In genomic region chrX:49171752-49172279, GRCh38 we compare ENCODE assay signal across 8 cellular contexts. TPM values are rescaled to one million over a fixed set of nuclear protein-coding genes. Genes with fewer than 3 reads are reported as not detected.
DNase-seq lines count a peak whose midpoint lies in the region; ATAC-seq, FAIRE-seq and TF ChIP-seq lines count a peak whose summit lies in the region.

PLP2 (plus strand) TSS chrX:49171898; CDS start chrX:49172001, 103 bp downstream.

- dilution Hi-C loops in endothelial cell of umbilical vein (cut with MboI; ENCODE audit: extremely low pct_ligation_motif_present, low sequenced_read_pairs): no loop called here

- DNase-seq in ELF-1 (ENCODE audit: low read depth, low spot score) (peak; percentile 58), HAP-1 (ENCODE audit: low spot score in 2 of 2) (peak; percentile 42 to 85), NCI-H2227 (lab: John Stamatoyannopoulos, UW; ENCODE audit: unreplicated experiment) (peak; percentile 77), endothelial cell of umbilical vein (ENCODE audit: low read depth, low spot score) (peak; percentile 31), naive B cell (peak; percentile 42), NCI-H2196 (lab: John Stamatoyannopoulos, UW; ENCODE audit: unreplicated experiment) (no peak)
- DNase-seq in activated CD8-positive, alpha-beta memory T cell treated with anti-CD3 and anti-CD28 coated beads, Interleukin-2, amount 10 ng/mL, durations not matched to agents 7 days and 5 days: peak; percentile 60

- H3K9me3 Mint-ChIP-seq in activated CD8-positive, alpha-beta memory T cell treated with anti-CD3 and anti-CD28 coated beads, Interleukin-2, amount 10 ng/mL, durations not matched to agents 7 days and 5 days (ENCODE audit: low read depth): no peaks in the 10 kb centered on the region
- H3K9me3 Mint-ChIP-seq in naive B cell: peaks cover 0 to 5% (median 0%) of the 10 kb centered on the region in 7 donors

- peaks cover 25% of the 10 kb centered on the region for H3K79me2 ChIP-seq in endothelial cell of umbilical vein (ENCODE audit: control insufficient read depth, insufficient read depth, low read length)

- peak within 1 kb of the TSS; percentile 79 for H3K4me2 ChIP-seq in endothelial cell of umbilical vein (ENCODE audit: insufficient read depth, low read length)

- ATAC-seq in activated CD8-positive, alpha-beta memory T cell treated with anti-CD3 and anti-CD28 coated beads, Interleukin-2, amount 10 ng/mL, durations not matched to agents 7 days and 5 days: peak; percentile 37
- ATAC-seq in naive B cell (ENCODE audit: low read depth in 2 of 2): peak; percentile 22 to 24

- H3K36me3 ChIP-seq in HAP-1 (replicated peaks) (peaks cover 37% of the 10 kb centered on the region), endothelial cell of umbilical vein (ENCODE audit: control insufficient read depth in 2 of 2, extremely low read depth in 1 of 2, insufficient read depth in 2 of 2, low read length in 2 of 2) (no peaks in the 10 kb centered on the region), subcutaneous abdominal adipose tissue (ENCODE audit: control insufficient read depth in 5 of 5, insufficient read depth in 5 of 5, low read length in 5 of 5) (peaks cover 0 to 14% (median 4%) of the 10 kb centered on the region in 5 donors)

- CTCF ChIA-PET in activated CD8-positive, alpha-beta memory T cell treated with anti-CD3 and anti-CD28 coated beads, Interleukin-2, amount 10 ng/mL, durations not matched to agents 7 days and 5 days (lab: Charles Lee): interaction anchor here (0.7 to 1.5 kb wide), 4 partner anchors 8 to 21 kb away, joined by 3 to 6 read pairs (median 4); no protein-coding TSS in a partner anchor
- CTCF ChIA-PET in endothelial cell of umbilical vein (lab: Charles Lee): interaction anchor here (1.0 to 1.5 kb wide), 4 partner anchors 12 to 30 kb away, joined by 4 read pairs; no protein-coding TSS in a partner anchor

- H3K9me1 ChIP-seq in endothelial cell of umbilical vein (replicated peaks; ENCODE audit: control insufficient read depth, extremely low read depth, insufficient read depth, low read length): no peaks in the 10 kb centered on the region

- no peaks in the 10 kb centered on the region for H3K27me3 ChIP-seq in HAP-1 (ENCODE audit: low read depth)
- H3K27me3 ChIP-seq in endothelial cell of umbilical vein (ENCODE audit: control insufficient read depth in 2 of 2, insufficient read depth in 2 of 2, low read length in 2 of 2): no peaks in the 10 kb centered on the region
- H3K27me3 ChIP-seq in subcutaneous abdominal adipose tissue (ENCODE audit: control insufficient read depth in 5 of 5, insufficient read depth in 4 of 5, low read length in 5 of 5): peaks cover 0 to 2% (median 0%) of the 10 kb centered on the region in 5 donors

- peaks cover 15% of the 10 kb centered on the region for H3K36me3 Mint-ChIP-seq in activated CD8-positive, alpha-beta memory T cell treated with anti-CD3 and anti-CD28 coated beads, Interleukin-2, amount 10 ng/mL, durations not matched to agents 7 days and 5 days
- peaks cover 0 to 25% of the 10 kb centered on the region in 2 donors for H3K36me3 Mint-ChIP-seq in naive B cell

- H3K27ac Mint-ChIP-seq in activated CD8-positive, alpha-beta memory T cell treated with anti-CD3 and anti-CD28 coated beads, Interleukin-2, amount 10 ng/mL, durations not matched to agents 7 days and 5 days: peak within 1 kb of the TSS; percentile 91
- H3K27ac Mint-ChIP-seq in naive B cell: peak within 1 kb of the TSS; percentile 84 to 95 (median 92)

- H3K4me1 Mint-ChIP-seq in activated CD8-positive, alpha-beta memory T cell treated with anti-CD3 and anti-CD28 coated beads, Interleukin-2, amount 10 ng/mL, durations not matched to agents 7 days and 5 days: peaks cover 32% of the 10 kb centered on the region
- peaks cover 27 to 49% (median 36%) of the 10 kb centered on the region in 3 donors for H3K4me1 Mint-ChIP-seq in naive B cell

- BruUV-seq in endothelial cell of umbilical vein (replicated peaks; lab: Mats Ljungman, UMichigan): TSS peak; percentile 34

- H3K9ac ChIP-seq in endothelial cell of umbilical vein (replicated peaks; ENCODE audit: extremely low read depth, insufficient read depth, low read length) (peak within 1 kb of the TSS; percentile 64), subcutaneous abdominal adipose tissue (ENCODE audit: low read length in 5 of 5) (peak within 1 kb of the TSS; percentile 59 to 71 (median 68))

- H3K27ac ChIP-seq in endothelial cell of umbilical vein (ENCODE audit: insufficient read depth, low read depth, low read length): peak within 1 kb of the TSS; percentile 64
- H3K27ac ChIP-seq in subcutaneous abdominal adipose tissue (ENCODE audit: low read depth, low read length): peak within 1 kb of the TSS; percentile 77

- H3K27me3 Mint-ChIP-seq in activated CD8-positive, alpha-beta memory T cell treated with anti-CD3 and anti-CD28 coated beads, Interleukin-2, amount 10 ng/mL, durations not matched to agents 7 days and 5 days: no peaks in the 10 kb centered on the region
- H3K27me3 Mint-ChIP-seq in naive B cell: no peaks in the 10 kb centered on the region

- H3K4me3 ChIP-seq in HAP-1 (peak within 1 kb of the TSS; percentile 78), endothelial cell of umbilical vein (replicated peaks in 1 of 3; ENCODE audit: insufficient read depth in 1 of 3, low read depth in 1 of 3, low read length in 3 of 3) (peak within 1 kb of the TSS; percentile 55 to 74 (median 68)), subcutaneous abdominal adipose tissue (ENCODE audit: low read depth in 1 of 5, low read length in 5 of 5) (peak within 1 kb of the TSS; percentile 38 to 74 (median 66))

- POLR2A ChIA-PET in endothelial cell of umbilical vein (lab: Charles Lee): interaction anchor here (0.9 to 1.7 kb wide), 2 partner anchors 12 to 16 kb away, joined by 3 to 5 read pairs; no protein-coding TSS in a partner anchor

- FAIRE-seq in endothelial cell of umbilical vein (lab: Jason Lieb, UNC): peak; percentile 75

- TF ChIP-seq CTCF in endothelial cell of umbilical vein (IDR thresholded peaks at IDR 0.05; ENCODE audit: extremely low read depth in 1 of 2, insufficient read depth in 1 of 2, low read depth in 1 of 2, low read length in 2 of 2): no peak

- no peak for TF ChIP-seq POLR2A in endothelial cell of umbilical vein (IDR thresholded peaks at IDR 0.05; ENCODE audit: low read depth, low read length)

- intact Hi-C loops in endothelial cell of umbilical vein (cut with micrococcal nuclease): no loop called here

- peak within 1 kb of the TSS; percentile 51 for H2AFZ ChIP-seq in endothelial cell of umbilical vein (ENCODE audit: low read depth, low read length)

- H3K9me3 ChIP-seq in HAP-1 (no peaks in the 10 kb centered on the region), endothelial cell of umbilical vein (replicated peaks; ENCODE audit: control insufficient read depth, insufficient read depth, low read length) (no peaks in the 10 kb centered on the region), subcutaneous abdominal adipose tissue (ENCODE audit: control insufficient read depth in 5 of 5, low read length in 5 of 5) (peaks cover 0 to 2% (median 0%) of the 10 kb centered on the region in 5 donors)

- no peaks in the 10 kb centered on the region for H4K20me1 ChIP-seq in endothelial cell of umbilical vein (replicated peaks; ENCODE audit: control insufficient read depth, extremely low read depth, insufficient read depth, low read length)

- in situ Hi-C loops in HAP-1 (cut with MboI; ENCODE audit: low sequenced_read_pairs): no loop called here

- H3K4me3 Mint-ChIP-seq in activated CD8-positive, alpha-beta memory T cell treated with anti-CD3 and anti-CD28 coated beads, Interleukin-2, amount 10 ng/mL, durations not matched to agents 7 days and 5 days: peak within 1 kb of the TSS; percentile 87
- H3K4me3 Mint-ChIP-seq in naive B cell: peak within 1 kb of the TSS; percentile 83 to 94 (median 88)

- H3K4me1 ChIP-seq in HAP-1: peaks cover 18% of the 10 kb centered on the region
- H3K4me1 ChIP-seq in endothelial cell of umbilical vein (ENCODE audit: control insufficient read depth, extremely low read depth, insufficient read depth, low read length): peaks cover 22% of the 10 kb centered on the region
- peaks cover 0 to 29% (median 20%) of the 10 kb centered on the region in 5 donors for H3K4me1 ChIP-seq in subcutaneous abdominal adipose tissue (ENCODE audit: control insufficient read depth in 5 of 5, insufficient read depth in 5 of 5, low read length in 5 of 5)

TF ChIP-seq in endothelial cell of umbilical vein, 7 proteins besides CTCF, POLR2A, EP300 and RAD21:
- no peak for TF ChIP-seq GATA2 (IDR thresholded peaks at IDR 0.05; ENCODE audit: insufficient read depth, insufficient read length, low read depth, low read length)
- no peak for TF ChIP-seq EZH2 (IDR thresholded peaks at IDR 0.05; ENCODE audit: borderline replicate concordance, low read depth, low read length, severe bottlenecking)
- TF ChIP-seq MAX (IDR thresholded peaks at IDR 0.05; ENCODE audit: insufficient read depth, insufficient read length): no peak
- TF ChIP-seq JUN (IDR thresholded peaks at IDR 0.05; ENCODE audit: borderline replicate concordance, insufficient read depth, insufficient read length, low read depth): no peak
- no peak for TF ChIP-seq POLR2AphosphoS5 (IDR thresholded peaks at IDR 0.05; ENCODE audit: insufficient read depth, low read depth, low read length)
TF ChIP-seq in endothelial cell of umbilical vein: peak in this region for 0.

RNA-seq across cellular contexts. Expression of gene PLP2, which starts in this region (rescaled TPM):
- total RNA-seq in activated CD8-positive, alpha-beta memory T cell treated with anti-CD3 and anti-CD28 coated beads, Interleukin-2, amount 10 ng/mL, durations not matched to agents 7 days and 5 days: 10 to 100 TPM; 21.9 to 44.7 TPM
- total RNA-seq in endothelial cell of umbilical vein: 153 and 170 TPM in 2 replicates
- polyA plus RNA-seq in endothelial cell of umbilical vein (277 and 304 TPM in 2 replicates), naive B cell (ENCODE audit: low read depth in 6 of 6) (100 to 1,000 TPM; 110 to 208 (median 153) TPM)
- 223 and 301 TPM in 2 replicates for polyA plus RNA-seq in endothelial cell of umbilical vein (2011; cell fraction: cytosol; rRNA removed)
- polyA plus RNA-seq in endothelial cell of umbilical vein (2011; cell fraction: nucleus; rRNA removed): 64.7 and 70.3 TPM in 2 replicates
- polyA plus RNA-seq in endothelial cell of umbilical vein (2012): 151 and 201 TPM in 2 replicates
- polyA minus RNA-seq in endothelial cell of umbilical vein: 150 and 171 TPM in 2 replicates
- 278 TPM for polyA minus RNA-seq in endothelial cell of umbilical vein (2011; cell fraction: cytosol; rRNA and poly(A)+ RNA removed)
- 15.2 and 30.8 TPM in 2 replicates for polyA minus RNA-seq in endothelial cell of umbilical vein (2011; cell fraction: nucleus; rRNA and poly(A)+ RNA removed)
